In the genomic region with DNA sequence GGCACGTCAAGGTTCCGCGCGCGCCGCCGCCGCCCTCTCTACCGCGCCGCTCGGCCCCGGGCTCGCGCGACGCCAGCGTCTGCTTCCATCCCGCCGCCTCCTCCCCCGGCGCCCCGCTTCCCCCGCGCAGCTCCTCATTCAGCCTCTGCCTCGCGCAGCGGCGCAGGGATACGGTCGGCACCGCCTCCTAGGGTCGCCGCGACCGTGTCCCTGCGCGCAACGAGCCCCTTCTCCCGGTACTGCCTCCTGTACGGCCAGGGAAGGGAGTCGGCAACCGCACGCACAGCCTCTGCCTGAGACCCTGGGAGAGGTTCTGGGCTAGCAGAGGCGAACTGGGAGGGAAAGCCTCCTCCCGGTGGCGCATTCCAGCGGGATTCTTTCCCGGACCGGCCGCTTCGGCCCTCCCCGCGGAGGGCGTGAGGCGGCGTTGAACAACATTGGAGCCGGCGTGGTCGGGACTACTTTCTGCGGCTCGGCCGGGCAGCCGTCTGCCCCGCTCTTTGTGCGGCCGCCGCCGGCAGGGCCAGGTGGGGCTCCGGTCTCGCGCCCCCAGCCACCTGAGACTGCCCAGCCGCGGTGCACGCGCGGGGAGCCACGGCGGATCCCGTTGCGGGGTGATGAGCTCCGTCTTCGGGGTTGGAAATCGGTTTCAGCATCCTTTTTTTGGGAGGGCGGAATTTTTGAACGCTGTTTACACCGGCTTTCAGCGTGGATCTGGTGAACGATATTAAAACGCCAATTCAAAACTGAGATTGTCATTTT, we compare ENCODE assay signal across 1 cellular context.
A peak's percentile ranks its signal among the peaks of the same experiment; 100 is the strongest.
TF ChIP-seq lines count a peak whose summit lies in the region.

Gene LRP6 (minus strand): TSS at position 172 of the 762 bp plus-strand sequence. CDS start 309 bp downstream, outside the sequence.

TF ChIP-seq in HepG2, 621 proteins besides CTCF, POLR2A, EP300 and RAD21 (continued from another document and continues in another):
- TF ChIP-seq, protein P1, sequence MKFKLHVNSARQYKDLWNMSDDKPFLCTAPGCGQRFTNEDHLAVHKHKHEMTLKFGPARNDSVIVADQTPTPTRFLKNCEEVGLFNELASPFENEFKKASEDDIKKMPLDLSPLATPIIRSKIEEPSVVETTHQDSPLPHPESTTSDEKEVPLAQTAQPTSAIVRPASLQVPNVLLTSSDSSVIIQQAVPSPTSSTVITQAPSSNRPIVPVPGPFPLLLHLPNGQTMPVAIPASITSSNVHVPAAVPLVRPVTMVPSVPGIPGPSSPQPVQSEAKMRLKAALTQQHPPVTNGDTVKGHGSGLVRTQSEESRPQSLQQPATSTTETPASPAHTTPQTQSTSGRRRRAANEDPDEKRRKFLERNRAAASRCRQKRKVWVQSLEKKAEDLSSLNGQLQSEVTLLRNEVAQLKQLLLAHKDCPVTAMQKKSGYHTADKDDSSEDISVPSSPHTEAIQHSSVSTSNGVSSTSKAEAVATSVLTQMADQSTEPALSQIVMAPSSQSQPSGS (CRISPR knock-in tag; IDR thresholded peaks at IDR 0.05), result peak; percentile 79
- TF ChIP-seq ATAD3A (CRISPR knock-in tag; IDR thresholded peaks at IDR 0.05), result 0 out of 2 replicates have a peak, but pooled peaks have one; percentile 60
- TF ChIP-seq KLF16 (CRISPR knock-in tag; IDR thresholded peaks at IDR 0.05), result peak in 1 of 2 experiments; percentile 97; a peak in 2 of 4 replicates
- TF ChIP-seq PHB2 (IDR thresholded peaks at IDR 0.05; ENCODE audit: partially characterized antibody), result no peak
- peak; percentile 87; the same call in 1 of the 2 replicates for TF ChIP-seq TSC22D2 (CRISPR knock-in tag; IDR thresholded peaks at IDR 0.05; ENCODE audit: borderline replicate concordance)
- TF ChIP-seq ZNF883 (CRISPR knock-in tag; IDR thresholded peaks at IDR 0.05; ENCODE audit: not compliant biosample characterization), result peak; percentile 98
- TF ChIP-seq ZNF790 (CRISPR knock-in tag; IDR thresholded peaks at IDR 0.05; ENCODE audit: borderline replicate concordance), result peak; percentile 97
- TF ChIP-seq, protein P2, sequence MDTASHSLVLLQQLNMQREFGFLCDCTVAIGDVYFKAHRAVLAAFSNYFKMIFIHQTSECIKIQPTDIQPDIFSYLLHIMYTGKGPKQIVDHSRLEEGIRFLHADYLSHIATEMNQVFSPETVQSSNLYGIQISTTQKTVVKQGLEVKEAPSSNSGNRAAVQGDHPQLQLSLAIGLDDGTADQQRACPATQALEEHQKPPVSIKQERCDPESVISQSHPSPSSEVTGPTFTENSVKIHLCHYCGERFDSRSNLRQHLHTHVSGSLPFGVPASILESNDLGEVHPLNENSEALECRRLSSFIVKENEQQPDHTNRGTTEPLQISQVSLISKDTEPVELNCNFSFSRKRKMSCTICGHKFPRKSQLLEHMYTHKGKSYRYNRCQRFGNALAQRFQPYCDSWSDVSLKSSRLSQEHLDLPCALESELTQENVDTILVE (CRISPR knock-in tag; IDR thresholded peaks at IDR 0.05), result peak; percentile 92
- TF ChIP-seq, protein P3, sequence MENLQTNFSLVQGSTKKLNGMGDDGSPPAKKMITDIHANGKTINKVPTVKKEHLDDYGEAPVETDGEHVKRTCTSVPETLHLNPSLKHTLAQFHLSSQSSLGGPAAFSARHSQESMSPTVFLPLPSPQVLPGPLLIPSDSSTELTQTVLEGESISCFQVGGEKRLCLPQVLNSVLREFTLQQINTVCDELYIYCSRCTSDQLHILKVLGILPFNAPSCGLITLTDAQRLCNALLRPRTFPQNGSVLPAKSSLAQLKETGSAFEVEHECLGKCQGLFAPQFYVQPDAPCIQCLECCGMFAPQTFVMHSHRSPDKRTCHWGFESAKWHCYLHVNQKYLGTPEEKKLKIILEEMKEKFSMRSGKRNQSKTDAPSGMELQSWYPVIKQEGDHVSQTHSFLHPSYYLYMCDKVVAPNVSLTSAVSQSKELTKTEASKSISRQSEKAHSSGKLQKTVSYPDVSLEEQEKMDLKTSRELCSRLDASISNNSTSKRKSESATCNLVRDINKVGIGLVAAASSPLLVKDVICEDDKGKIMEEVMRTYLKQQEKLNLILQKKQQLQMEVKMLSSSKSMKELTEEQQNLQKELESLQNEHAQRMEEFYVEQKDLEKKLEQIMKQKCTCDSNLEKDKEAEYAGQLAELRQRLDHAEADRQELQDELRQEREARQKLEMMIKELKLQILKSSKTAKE (CRISPR knock-in tag; IDR thresholded peaks at IDR 0.05; ENCODE audit: borderline replicate concordance), result peak; percentile 92
- TF ChIP-seq ZNF331 (CRISPR knock-in tag; IDR thresholded peaks at IDR 0.05), result peak; percentile 84; the same call in 1 of the 2 replicates
- TF ChIP-seq NPAS2 (CRISPR knock-in tag; IDR thresholded peaks at IDR 0.05; ENCODE audit: borderline replicate concordance), result no peak
- TF ChIP-seq ZNF766 (CRISPR knock-in tag; IDR thresholded peaks at IDR 0.05; ENCODE audit: borderline replicate concordance), result peak; percentile 87; the same call in 1 of the 2 replicates
- peak; percentile 97 for TF ChIP-seq ZNF546 (CRISPR knock-in tag; conservative IDR thresholded peaks at IDR 0.05)
- TF ChIP-seq, protein P4, sequence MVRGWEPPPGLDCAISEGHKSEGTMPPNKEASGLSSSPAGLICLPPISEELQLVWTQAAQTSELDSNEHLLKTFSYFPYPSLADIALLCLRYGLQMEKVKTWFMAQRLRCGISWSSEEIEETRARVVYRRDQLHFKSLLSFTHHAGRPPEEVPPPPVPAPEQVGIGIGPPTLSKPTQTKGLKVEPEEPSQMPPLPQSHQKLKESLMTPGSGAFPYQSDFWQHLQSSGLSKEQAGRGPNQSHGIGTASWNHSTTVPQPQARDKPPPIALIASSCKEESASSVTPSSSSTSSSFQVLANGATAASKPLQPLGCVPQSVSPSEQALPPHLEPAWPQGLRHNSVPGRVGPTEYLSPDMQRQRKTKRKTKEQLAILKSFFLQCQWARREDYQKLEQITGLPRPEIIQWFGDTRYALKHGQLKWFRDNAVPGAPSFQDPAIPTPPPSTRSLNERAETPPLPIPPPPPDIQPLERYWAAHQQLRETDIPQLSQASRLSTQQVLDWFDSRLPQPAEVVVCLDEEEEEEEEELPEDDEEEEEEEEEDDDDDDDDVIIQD (CRISPR knock-in tag; IDR thresholded peaks at IDR 0.05; ENCODE audit: low read depth), result peak; percentile 76
- TF ChIP-seq, protein P5, sequence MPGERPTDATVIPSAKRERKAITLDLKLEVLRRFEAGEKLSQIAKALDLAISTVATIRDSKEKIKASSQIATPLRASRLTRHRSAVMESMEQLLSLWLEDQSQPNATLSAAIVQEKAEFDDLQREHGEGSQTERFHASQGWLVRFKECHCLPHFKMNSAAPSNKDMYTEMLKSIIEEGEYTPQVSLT (CRISPR knock-in tag; IDR thresholded peaks at IDR 0.05; ENCODE audit: borderline replicate concordance, low read depth), result peak; percentile 82; the same call in 1 of the 2 replicates
- peak; percentile 71; the same call in 1 of the 2 replicates for TF ChIP-seq ZNF451 (CRISPR knock-in tag; IDR thresholded peaks at IDR 0.05)
- TF ChIP-seq ELF4 (CRISPR knock-in tag; IDR thresholded peaks at IDR 0.05; ENCODE audit: borderline replicate concordance), result 0 out of 2 replicates have a peak, but pooled peaks have one; percentile 48
- peak; percentile 92 for TF ChIP-seq THAP9 (CRISPR knock-in tag; IDR thresholded peaks at IDR 0.05; ENCODE audit: borderline replicate concordance)
- peak; percentile 70 for TF ChIP-seq CREM (IDR thresholded peaks at IDR 0.05)
- TF ChIP-seq CREM (CRISPR knock-in tag; IDR thresholded peaks at IDR 0.05), result peak; percentile 60; the same call in 1 of the 2 replicates
- TF ChIP-seq ZNF878 (CRISPR knock-in tag; IDR thresholded peaks at IDR 0.05), result peak; percentile 91
- TF ChIP-seq ZNF30 (CRISPR knock-in tag; IDR thresholded peaks at IDR 0.05), result peak; percentile 97
- peak; percentile 99 for TF ChIP-seq ZNF615 (CRISPR knock-in tag; IDR thresholded peaks at IDR 0.05; ENCODE audit: borderline replicate concordance)
- peak; percentile 67 for TF ChIP-seq FOXA3 (CRISPR knock-in tag; IDR thresholded peaks at IDR 0.05)
- peak; percentile 95 for TF ChIP-seq DMTF1 (CRISPR knock-in tag; IDR thresholded peaks at IDR 0.05)
- peak; percentile 49; the same call in 1 of the 2 replicates for TF ChIP-seq HMG20B (CRISPR knock-in tag; conservative IDR thresholded peaks at IDR 0.05)
- TF ChIP-seq, protein P6, sequence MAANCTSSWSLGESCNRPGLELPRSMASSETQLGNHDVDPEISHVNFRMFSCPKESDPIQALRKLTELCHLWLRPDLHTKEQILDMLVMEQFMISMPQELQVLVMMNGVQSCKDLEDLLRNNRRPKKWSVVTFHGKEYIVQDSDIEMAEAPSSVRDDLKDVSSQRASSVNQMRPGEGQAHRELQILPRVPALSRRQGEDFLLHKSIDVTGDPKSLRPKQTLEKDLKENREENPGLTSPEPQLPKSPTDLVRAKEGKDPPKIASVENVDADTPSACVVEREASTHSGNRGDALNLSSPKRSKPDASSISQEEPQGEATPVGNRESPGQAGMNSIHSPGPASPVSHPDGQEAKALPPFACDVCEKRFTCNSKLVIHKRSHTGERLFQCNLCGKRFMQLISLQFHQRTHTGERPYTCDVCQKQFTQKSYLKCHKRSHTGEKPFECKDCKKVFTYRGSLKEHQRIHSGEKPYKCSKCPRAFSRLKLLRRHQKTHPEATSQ (CRISPR knock-in tag; IDR thresholded peaks at IDR 0.05; ENCODE audit: borderline replicate concordance), result peak; percentile 91; the same call in 1 of the 2 replicates
- TF ChIP-seq HNF4A (CRISPR knock-in tag; IDR thresholded peaks at IDR 0.05), result peak; percentile 23; the same call in 1 of the 2 replicates
- TF ChIP-seq IRX3 (CRISPR knock-in tag; IDR thresholded peaks at IDR 0.05; ENCODE audit: borderline replicate concordance, low read depth), result peak; percentile 95
- TF ChIP-seq BORCS8-MEF2B (CRISPR knock-in tag; IDR thresholded peaks at IDR 0.05), result peak; percentile 96
- no peak for TF ChIP-seq GPN1 (CRISPR knock-in tag; IDR thresholded peaks at IDR 0.05; ENCODE audit: borderline replicate concordance)
- TF ChIP-seq ZNF292 (CRISPR knock-in tag; IDR thresholded peaks at IDR 0.05; ENCODE audit: borderline replicate concordance, low read depth), result peak; percentile 95
- no peak for TF ChIP-seq SMARCE1 (IDR thresholded peaks at IDR 0.05; ENCODE audit: borderline replicate concordance)
- peak; percentile 97 for TF ChIP-seq NRL (CRISPR knock-in tag; IDR thresholded peaks at IDR 0.05; ENCODE audit: borderline replicate concordance)
- TF ChIP-seq ZNF614 (CRISPR knock-in tag; IDR thresholded peaks at IDR 0.05; ENCODE audit: borderline replicate concordance), result peak; percentile 75; the same call in 1 of the 2 replicates
- TF ChIP-seq, protein P7, sequence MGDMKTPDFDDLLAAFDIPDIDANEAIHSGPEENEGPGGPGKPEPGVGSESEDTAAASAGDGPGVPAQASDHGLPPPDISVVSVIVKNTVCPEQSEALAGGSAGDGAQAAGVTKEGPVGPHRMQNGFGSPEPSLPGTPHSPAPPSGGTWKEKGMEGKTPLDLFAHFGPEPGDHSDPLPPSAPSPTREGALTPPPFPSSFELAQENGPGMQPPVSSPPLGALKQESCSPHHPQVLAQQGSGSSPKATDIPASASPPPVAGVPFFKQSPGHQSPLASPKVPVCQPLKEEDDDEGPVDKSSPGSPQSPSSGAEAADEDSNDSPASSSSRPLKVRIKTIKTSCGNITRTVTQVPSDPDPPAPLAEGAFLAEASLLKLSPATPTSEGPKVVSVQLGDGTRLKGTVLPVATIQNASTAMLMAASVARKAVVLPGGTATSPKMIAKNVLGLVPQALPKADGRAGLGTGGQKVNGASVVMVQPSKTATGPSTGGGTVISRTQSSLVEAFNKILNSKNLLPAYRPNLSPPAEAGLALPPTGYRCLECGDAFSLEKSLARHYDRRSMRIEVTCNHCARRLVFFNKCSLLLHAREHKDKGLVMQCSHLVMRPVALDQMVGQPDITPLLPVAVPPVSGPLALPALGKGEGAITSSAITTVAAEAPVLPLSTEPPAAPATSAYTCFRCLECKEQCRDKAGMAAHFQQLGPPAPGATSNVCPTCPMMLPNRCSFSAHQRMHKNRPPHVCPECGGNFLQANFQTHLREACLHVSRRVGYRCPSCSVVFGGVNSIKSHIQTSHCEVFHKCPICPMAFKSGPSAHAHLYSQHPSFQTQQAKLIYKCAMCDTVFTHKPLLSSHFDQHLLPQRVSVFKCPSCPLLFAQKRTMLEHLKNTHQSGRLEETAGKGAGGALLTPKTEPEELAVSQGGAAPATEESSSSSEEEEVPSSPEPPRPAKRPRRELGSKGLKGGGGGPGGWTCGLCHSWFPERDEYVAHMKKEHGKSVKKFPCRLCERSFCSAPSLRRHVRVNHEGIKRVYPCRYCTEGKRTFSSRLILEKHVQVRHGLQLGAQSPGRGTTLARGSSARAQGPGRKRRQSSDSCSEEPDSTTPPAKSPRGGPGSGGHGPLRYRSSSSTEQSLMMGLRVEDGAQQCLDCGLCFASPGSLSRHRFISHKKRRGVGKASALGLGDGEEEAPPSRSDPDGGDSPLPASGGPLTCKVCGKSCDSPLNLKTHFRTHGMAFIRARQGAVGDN (CRISPR knock-in tag; IDR thresholded peaks at IDR 0.05), result peak; percentile 95
- TF ChIP-seq MXD3 (CRISPR knock-in tag; IDR thresholded peaks at IDR 0.05), result peak; percentile 90
